10 cellular contexts compared by ENCODE assay signal in genomic region chr11:64880240-64881001, GRCh38. TPM values are rescaled to one million over a fixed set of nuclear protein-coding genes. Genes with fewer than 3 reads are reported as not detected.
A peak's percentile ranks its signal among the peaks of the same experiment; 100 is the strongest.
DNase-seq lines count a peak whose midpoint lies in the region; ATAC-seq and TF ChIP-seq lines count a peak whose summit lies in the region.
"Had no signal": no experiment of that assay in that cellular context is flagged by ENCODE, and none has a peak within 500 bp of the region (broad histone marks: within the 10 kb centered on the region; RNA-seq: fewer than 3 reads in every experiment).

No MANE protein-coding gene starts in this region.

- H3K27ac ChIP-seq in tibial nerve: peak overlapping the region; percentile 57 to 98 (median 92)
- H3K27ac ChIP-seq: epithelial cell of prostate had no signal

- intact Hi-C loops in activated naive CD4-positive, alpha-beta T cell treated with anti-CD3 and anti-CD28 coated beads for 36 hours (cut with micrococcal nuclease): no loop called here
- intact Hi-C loops in activated T-helper 1 cell treated with anti-CD3 and anti-CD28 coated beads, Interleukin-12 subunit alpha, Interleukin-12 subunit beta, Interleukin-2, Interleukin-4 antibody, amounts not matched to agents 30 ng/mL and 10 ng/mL and 1 ng/mL, durations not matched to agents 14 hours and 24 hours and 36 hours (cut with micrococcal nuclease): no loop called here

- peak overlapping the region in 2 of 4 donors; percentile 1 to 13 for H3K4me3 ChIP-seq in tibial nerve

- no peak for TF ChIP-seq CTCF in tibial nerve (IDR thresholded peaks at IDR 0.05)

- peaks cover 3 to 57% (median 46%) of the 10 kb centered on the region in 4 donors for H3K4me1 ChIP-seq in tibial nerve

- TF ChIP-seq EP300 in tibial nerve (IDR thresholded peaks at IDR 0.05): peak in 1 of 2 donors; percentile 69

- ATAC-seq in memory B cell (ENCODE audit: low read depth) (no peak), GM21786 (IDR thresholded peaks at IDR 0.05; ENCODE audit: unreplicated experiment) (no peak)

- H3K36me3 ChIP-seq in tibial nerve: no peaks in the 10 kb centered on the region

- no peaks in the 10 kb centered on the region for H3K27me3 ChIP-seq in tibial nerve

- peak in 1 of 2 donors; percentile 8 for TF ChIP-seq POLR2A in tibial nerve (IDR thresholded peaks at IDR 0.05)

- WGBS in tibial nerve, 2 donors: 27 to 29% methylated on average over 14 of the region's 14 CpGs

- no peaks in the 10 kb centered on the region for H3K27me3 Mint-ChIP-seq in activated naive CD4-positive, alpha-beta T cell treated with anti-CD3 and anti-CD28 coated beads for 36 hours (ENCODE audit: low read depth)
- no peaks in the 10 kb centered on the region for H3K27me3 Mint-ChIP-seq in activated T-helper 1 cell treated with anti-CD3 and anti-CD28 coated beads, Interleukin-12 subunit alpha, Interleukin-12 subunit beta, Interleukin-2, Interleukin-4 antibody, amounts not matched to agents 30 ng/mL and 10 ng/mL and 1 ng/mL, durations not matched to agents 14 hours and 24 hours and 36 hours (ENCODE audit: insufficient read depth)
- no peaks in the 10 kb centered on the region for H3K27me3 Mint-ChIP-seq in memory B cell

- H3K9me3 ChIP-seq in tibial nerve: no peaks in the 10 kb centered on the region

- peak; percentile 54 for DNase-seq in activated naive CD4-positive, alpha-beta T cell treated with anti-CD3 and anti-CD28 coated beads for 36 hours
- no peak for DNase-seq in activated naive CD4-positive, alpha-beta T cell treated with anti-CD3 and anti-CD28 coated beads, Interleukin-2, amount 50 U/mL, for 16 hours
- DNase-seq in activated T-helper 1 cell treated with anti-CD3 and anti-CD28 coated beads, Interleukin-12 subunit alpha, Interleukin-12 subunit beta, Interleukin-2, Interleukin-4 antibody, amounts not matched to agents 30 ng/mL and 10 ng/mL and 1 ng/mL, durations not matched to agents 14 hours and 24 hours and 36 hours (ENCODE audit: low spot score): peak; percentile 37
- DNase-seq in memory B cell (ENCODE audit: low spot score in 2 of 2) (no peak), tibial nerve (ENCODE audit: low spot score in 2 of 2) (peak; percentile 42 to 54), mucosa of gallbladder (ENCODE audit: low spot score) (no peak), SHP77 treated with DMSO at 0.1 percent for 48 hours (lab: John Stamatoyannopoulos, UW) (no peak)
- DNase-seq: NCI-H2029 treated with DMSO at 0.1 percent for 48 hours had no signal

- CTCF ChIA-PET in activated naive CD4-positive, alpha-beta T cell treated with anti-CD3 and anti-CD28 coated beads for 36 hours (lab: Charles Lee): interaction anchor here (0.7 to 30.8 kb wide), 2 partner anchors 26 to 54 kb away, joined by 4 to 992 read pairs; partner anchors contain the start of gene CDC42BPG

- peak overlapping the region; percentile 93 for H3K4me3 Mint-ChIP-seq in activated naive CD4-positive, alpha-beta T cell treated with anti-CD3 and anti-CD28 coated beads for 36 hours
- H3K4me3 Mint-ChIP-seq in activated T-helper 1 cell treated with anti-CD3 and anti-CD28 coated beads, Interleukin-12 subunit alpha, Interleukin-12 subunit beta, Interleukin-2, Interleukin-4 antibody, amounts not matched to agents 30 ng/mL and 10 ng/mL and 1 ng/mL, durations not matched to agents 14 hours and 24 hours and 36 hours: peak overlapping the region; percentile 88
- H3K4me3 Mint-ChIP-seq in memory B cell: peak overlapping the region; percentile 61

- peaks cover 51% of the 10 kb centered on the region for H3K4me1 Mint-ChIP-seq in activated naive CD4-positive, alpha-beta T cell treated with anti-CD3 and anti-CD28 coated beads for 36 hours (ENCODE audit: low read depth)
- peaks cover 56% of the 10 kb centered on the region for H3K4me1 Mint-ChIP-seq in activated T-helper 1 cell treated with anti-CD3 and anti-CD28 coated beads, Interleukin-12 subunit alpha, Interleukin-12 subunit beta, Interleukin-2, Interleukin-4 antibody, amounts not matched to agents 30 ng/mL and 10 ng/mL and 1 ng/mL, durations not matched to agents 14 hours and 24 hours and 36 hours (ENCODE audit: low read depth)
- peaks cover 37% of the 10 kb centered on the region for H3K4me1 Mint-ChIP-seq in memory B cell

- H3K9me3 Mint-ChIP-seq in activated naive CD4-positive, alpha-beta T cell treated with anti-CD3 and anti-CD28 coated beads for 36 hours: no peaks in the 10 kb centered on the region
- no peaks in the 10 kb centered on the region for H3K9me3 Mint-ChIP-seq in activated T-helper 1 cell treated with anti-CD3 and anti-CD28 coated beads, Interleukin-12 subunit alpha, Interleukin-12 subunit beta, Interleukin-2, Interleukin-4 antibody, amounts not matched to agents 30 ng/mL and 10 ng/mL and 1 ng/mL, durations not matched to agents 14 hours and 24 hours and 36 hours
- H3K9me3 Mint-ChIP-seq in memory B cell: no peaks in the 10 kb centered on the region

- H3K36me3 Mint-ChIP-seq in activated naive CD4-positive, alpha-beta T cell treated with anti-CD3 and anti-CD28 coated beads for 36 hours (ENCODE audit: low read depth): peaks cover 21% of the 10 kb centered on the region
- H3K36me3 Mint-ChIP-seq in activated T-helper 1 cell treated with anti-CD3 and anti-CD28 coated beads, Interleukin-12 subunit alpha, Interleukin-12 subunit beta, Interleukin-2, Interleukin-4 antibody, amounts not matched to agents 30 ng/mL and 10 ng/mL and 1 ng/mL, durations not matched to agents 14 hours and 24 hours and 36 hours (ENCODE audit: low read depth): peaks cover 17% of the 10 kb centered on the region
- peaks cover 6% of the 10 kb centered on the region for H3K36me3 Mint-ChIP-seq in memory B cell

- H3K27ac Mint-ChIP-seq in activated naive CD4-positive, alpha-beta T cell treated with anti-CD3 and anti-CD28 coated beads for 36 hours: peak overlapping the region; percentile 96
- H3K27ac Mint-ChIP-seq in activated T-helper 1 cell treated with anti-CD3 and anti-CD28 coated beads, Interleukin-12 subunit alpha, Interleukin-12 subunit beta, Interleukin-2, Interleukin-4 antibody, amounts not matched to agents 30 ng/mL and 10 ng/mL and 1 ng/mL, durations not matched to agents 14 hours and 24 hours and 36 hours: peak overlapping the region; percentile 87
- H3K27ac Mint-ChIP-seq in memory B cell: peak overlapping the region; percentile 91

RNA-seq across cellular contexts. Expression of gene EHD1, which starts 2.0 kb away (rescaled TPM):
- total RNA-seq in activated naive CD4-positive, alpha-beta T cell treated with anti-CD3 and anti-CD28 coated beads for 36 hours: 100 to 1,000 TPM; 124 to 132 TPM
- 88.0 and 96.9 TPM in 2 replicates for total RNA-seq in activated T-helper 1 cell treated with anti-CD3 and anti-CD28 coated beads, Interleukin-12 subunit alpha, Interleukin-12 subunit beta, Interleukin-2, Interleukin-4 antibody, amounts not matched to agents 30 ng/mL and 10 ng/mL and 1 ng/mL, durations not matched to agents 14 hours and 24 hours and 36 hours
- total RNA-seq in tibial nerve (10 to 100 TPM; 35.2 to 93.9 (median 42.6) TPM), mucosa of gallbladder (85.6 TPM)

RNA-seq across cellular contexts. Expression of gene CDC42BPG, which starts 36.0 kb away (rescaled TPM):
- under 1 TPM; 0.32 to 0.41 TPM for total RNA-seq in activated naive CD4-positive, alpha-beta T cell treated with anti-CD3 and anti-CD28 coated beads for 36 hours
- total RNA-seq in activated T-helper 1 cell treated with anti-CD3 and anti-CD28 coated beads, Interleukin-12 subunit alpha, Interleukin-12 subunit beta, Interleukin-2, Interleukin-4 antibody, amounts not matched to agents 30 ng/mL and 10 ng/mL and 1 ng/mL, durations not matched to agents 14 hours and 24 hours and 36 hours: 0.29 and 0.44 TPM in 2 replicates
- total RNA-seq in tibial nerve (under 1 TPM in 3 of 4 donors, not detected in 1; under 0.01 to 0.30 (median 0.21) TPM), mucosa of gallbladder (37.1 TPM)

RNA-seq across cellular contexts. Expression of gene ATG2A, which starts 36.6 kb away (rescaled TPM):
- total RNA-seq in activated naive CD4-positive, alpha-beta T cell treated with anti-CD3 and anti-CD28 coated beads for 36 hours: 10 to 100 TPM; 15.1 to 16.3 TPM
- 24.6 and 24.9 TPM in 2 replicates for total RNA-seq in activated T-helper 1 cell treated with anti-CD3 and anti-CD28 coated beads, Interleukin-12 subunit alpha, Interleukin-12 subunit beta, Interleukin-2, Interleukin-4 antibody, amounts not matched to agents 30 ng/mL and 10 ng/mL and 1 ng/mL, durations not matched to agents 14 hours and 24 hours and 36 hours
- total RNA-seq in tibial nerve (10 to 100 TPM; 33.0 to 93.6 (median 45.8) TPM), mucosa of gallbladder (39.3 TPM)

RNA-seq across cellular contexts. Expression of gene PPP2R5B, which starts 44.1 kb away (rescaled TPM):
- total RNA-seq in activated naive CD4-positive, alpha-beta T cell treated with anti-CD3 and anti-CD28 coated beads for 36 hours: 1 to 10 TPM; 3.3 to 4.6 TPM
- total RNA-seq in activated T-helper 1 cell treated with anti-CD3 and anti-CD28 coated beads, Interleukin-12 subunit alpha, Interleukin-12 subunit beta, Interleukin-2, Interleukin-4 antibody, amounts not matched to agents 30 ng/mL and 10 ng/mL and 1 ng/mL, durations not matched to agents 14 hours and 24 hours and 36 hours: 7.3 and 14.0 TPM in 2 replicates
- total RNA-seq in tibial nerve (10 to 100 TPM; 10.7 to 21.4 (median 20.2) TPM), mucosa of gallbladder (44.1 TPM)

RNA-seq across cellular contexts. Expression of gene GPHA2, which starts 55.3 kb away (rescaled TPM):
- not detected for total RNA-seq in activated naive CD4-positive, alpha-beta T cell treated with anti-CD3 and anti-CD28 coated beads for 36 hours
- total RNA-seq in activated T-helper 1 cell treated with anti-CD3 and anti-CD28 coated beads, Interleukin-12 subunit alpha, Interleukin-12 subunit beta, Interleukin-2, Interleukin-4 antibody, amounts not matched to agents 30 ng/mL and 10 ng/mL and 1 ng/mL, durations not matched to agents 14 hours and 24 hours and 36 hours: not detected in 2 replicates
- not detected for total RNA-seq in tibial nerve
- 1.3 TPM for total RNA-seq in mucosa of gallbladder

Comparison
In these comparisons a context has a peak if more than half of its experiments do, and no peak if none do; other contexts are left out.
1. DNase-seq: peak in activated naive CD4-positive, alpha-beta T cell treated with anti-CD3 and anti-CD28 coated beads for 36 hours (single experiment), activated T-helper 1 cell treated with anti-CD3 and anti-CD28 coated beads, Interleukin-12 subunit alpha, Interleukin-12 subunit beta, Interleukin-2, Interleukin-4 antibody, amounts not matched to agents 30 ng/mL and 10 ng/mL and 1 ng/mL, durations not matched to agents 14 hours and 24 hours and 36 hours (single experiment) and tibial nerve (2 of 2); none in activated naive CD4-positive, alpha-beta T cell treated with anti-CD3 and anti-CD28 coated beads, Interleukin-2, amount 50 U/mL, for 16 hours (single experiment), memory B cell (0 of 2), mucosa of gallbladder (single experiment) and SHP77 treated with DMSO at 0.1 percent for 48 hours (single experiment).
2. RNA of gene CDC42BPG, which starts 36.0 kb away (total RNA-seq): 37.1 TPM in mucosa of gallbladder (single experiment); 0.32 to 0.41 TPM in activated naive CD4-positive, alpha-beta T cell treated with anti-CD3 and anti-CD28 coated beads for 36 hours, 0.29 to 0.44 TPM in activated T-helper 1 cell treated with anti-CD3 and anti-CD28 coated beads, Interleukin-12 subunit alpha, Interleukin-12 subunit beta, Interleukin-2, Interleukin-4 antibody, amounts not matched to agents 30 ng/mL and 10 ng/mL and 1 ng/mL, durations not matched to agents 14 hours and 24 hours and 36 hours and under 0.01 to 0.30 TPM in tibial nerve; every median in the first group is over 10 times any median in the second.
3. Peak in every context shown above with its lines, with median percentiles within 50 percentile points of each other: H3K27ac Mint-ChIP-seq and H3K4me3 Mint-ChIP-seq.